Comparison of ENCODE assay signal across 19 cellular contexts in genomic region chr5:138095100-138095907, GRCh38. TPM values are rescaled to one million over a fixed set of nuclear protein-coding genes. Genes with fewer than 3 reads are reported as not detected.
"Had no signal": no experiment of that assay in that cellular context is flagged by ENCODE, and none has a peak within 500 bp of the region (broad histone marks: within the 10 kb centered on the region; RNA-seq: fewer than 3 reads in every experiment).

No MANE protein-coding gene starts in this region.

- H3K9me3 Mint-ChIP-seq: activated CD4-positive, alpha-beta memory T cell treated with anti-CD3 and anti-CD28 coated beads, Interleukin-2, amount 10 ng/mL, durations not matched to agents 7 days and 5 days had no signal

- H3K27ac Mint-ChIP-seq: activated CD4-positive, alpha-beta memory T cell treated with anti-CD3 and anti-CD28 coated beads, Interleukin-2, amount 10 ng/mL, durations not matched to agents 7 days and 5 days; activated CD4-positive, alpha-beta T cell treated with anti-CD3 and anti-CD28 coated beads for 36 hours; activated T-cell treated with anti-CD3 and anti-CD28 coated beads, Interleukin-2, amount 50 U/mL, for 72 hours had no signal

- DNase-seq: activated CD4-positive, alpha-beta memory T cell treated with anti-CD3 and anti-CD28 coated beads, Interleukin-2, amount 10 ng/mL, durations not matched to agents 7 days and 5 days; activated CD4-positive, alpha-beta T cell treated with anti-CD3 and anti-CD28 coated beads for 36 hours; activated T-cell treated with anti-CD3 and anti-CD28 coated beads, Interleukin-2, amount 50 U/mL, for 72 hours; colonic mucosa; gastrocnemius medialis; heart right ventricle; stimulated activated CD4-positive, alpha-beta T cell treated with anti-CD3 and anti-CD28 coated beads, Interleukin-15, amount 100 ng/mL, for 24 hours; stomach; SW 1271; T1000 had no signal

- H3K27me3 ChIP-seq: colonic mucosa had no signal

- H3K4me3 ChIP-seq: colonic mucosa, gastrocnemius medialis, heart right ventricle, stomach, thoracic aorta had no signal

- FAIRE-seq: islet of Langerhans, urothelium cell line had no signal

- H3K4me3 Mint-ChIP-seq: activated CD4-positive, alpha-beta memory T cell treated with anti-CD3 and anti-CD28 coated beads, Interleukin-2, amount 10 ng/mL, durations not matched to agents 7 days and 5 days; activated CD4-positive, alpha-beta T cell treated with anti-CD3 and anti-CD28 coated beads for 36 hours; activated T-cell treated with anti-CD3 and anti-CD28 coated beads, Interleukin-2, amount 50 U/mL, for 72 hours had no signal

- H3K4me1 ChIP-seq: colonic mucosa, gastrocnemius medialis, heart right ventricle, stomach had no signal

- H3K36me3 ChIP-seq: colonic mucosa, gastrocnemius medialis, heart right ventricle, stomach, thoracic aorta had no signal

- H3K9me3 ChIP-seq: colonic mucosa, gastrocnemius medialis, heart right ventricle, stomach, thoracic aorta had no signal

- H3K27ac ChIP-seq: colonic mucosa, gastrocnemius medialis, heart right ventricle, stomach, thoracic aorta, VCaP had no signal

RNA-seq across cellular contexts. Expression of gene WNT8A, which starts 11.5 kb away (rescaled TPM):
- total RNA-seq: activated CD4-positive, alpha-beta memory T cell treated with anti-CD3 and anti-CD28 coated beads, Interleukin-2, amount 10 ng/mL, durations not matched to agents 7 days and 5 days; activated CD4-positive, alpha-beta T cell treated with anti-CD3 and anti-CD28 coated beads for 36 hours; activated T-cell treated with anti-CD3 and anti-CD28 coated beads, Interleukin-2, amount 50 U/mL, for 72 hours; cardiac septum; colonic mucosa; fibroblast of lung; heart right ventricle; left lobe of liver; skeletal muscle tissue; stomach; thoracic aorta had no signal
- polyA plus RNA-seq: adipose tissue, fibroblast of lung, heart right ventricle, stomach had no signal

RNA-seq across cellular contexts. Expression of gene NME5, which starts 43.9 kb away (rescaled TPM):
- total RNA-seq: activated CD4-positive, alpha-beta memory T cell treated with anti-CD3 and anti-CD28 coated beads, Interleukin-2, amount 10 ng/mL, durations not matched to agents 7 days and 5 days; activated CD4-positive, alpha-beta T cell treated with anti-CD3 and anti-CD28 coated beads for 36 hours; activated T-cell treated with anti-CD3 and anti-CD28 coated beads, Interleukin-2, amount 50 U/mL, for 72 hours; colonic mucosa; skeletal muscle tissue had no signal
